1 cellular context compared by ENCODE assay signal in the genomic region with DNA sequence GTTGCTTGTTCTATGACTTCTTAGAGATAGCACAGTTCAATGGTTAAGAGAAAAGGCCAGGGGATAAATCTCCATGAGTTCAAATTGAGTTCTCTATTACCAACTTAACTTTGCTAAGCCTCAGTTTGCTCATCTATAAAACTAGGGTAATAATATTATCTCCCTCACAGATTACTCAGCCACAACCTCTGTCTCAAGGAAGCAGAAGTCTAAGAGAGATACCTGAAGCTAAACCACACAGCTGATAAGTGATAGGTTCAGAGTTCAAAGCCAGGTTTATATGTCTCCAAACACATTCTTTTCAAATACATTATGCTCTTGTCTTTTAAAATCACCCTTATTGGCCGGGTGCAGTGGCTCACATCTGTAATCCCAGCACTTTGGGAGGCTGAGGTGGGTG.
A peak's percentile ranks its signal among the peaks of the same experiment; 100 is the strongest.
TF ChIP-seq lines count a peak whose summit lies in the region.

No MANE protein-coding gene starts in this region.

TF ChIP-seq in K562, 482 proteins besides CTCF, POLR2A, EP300 and RAD21 (continued from another document):
- TF ChIP-seq, protein P1, sequence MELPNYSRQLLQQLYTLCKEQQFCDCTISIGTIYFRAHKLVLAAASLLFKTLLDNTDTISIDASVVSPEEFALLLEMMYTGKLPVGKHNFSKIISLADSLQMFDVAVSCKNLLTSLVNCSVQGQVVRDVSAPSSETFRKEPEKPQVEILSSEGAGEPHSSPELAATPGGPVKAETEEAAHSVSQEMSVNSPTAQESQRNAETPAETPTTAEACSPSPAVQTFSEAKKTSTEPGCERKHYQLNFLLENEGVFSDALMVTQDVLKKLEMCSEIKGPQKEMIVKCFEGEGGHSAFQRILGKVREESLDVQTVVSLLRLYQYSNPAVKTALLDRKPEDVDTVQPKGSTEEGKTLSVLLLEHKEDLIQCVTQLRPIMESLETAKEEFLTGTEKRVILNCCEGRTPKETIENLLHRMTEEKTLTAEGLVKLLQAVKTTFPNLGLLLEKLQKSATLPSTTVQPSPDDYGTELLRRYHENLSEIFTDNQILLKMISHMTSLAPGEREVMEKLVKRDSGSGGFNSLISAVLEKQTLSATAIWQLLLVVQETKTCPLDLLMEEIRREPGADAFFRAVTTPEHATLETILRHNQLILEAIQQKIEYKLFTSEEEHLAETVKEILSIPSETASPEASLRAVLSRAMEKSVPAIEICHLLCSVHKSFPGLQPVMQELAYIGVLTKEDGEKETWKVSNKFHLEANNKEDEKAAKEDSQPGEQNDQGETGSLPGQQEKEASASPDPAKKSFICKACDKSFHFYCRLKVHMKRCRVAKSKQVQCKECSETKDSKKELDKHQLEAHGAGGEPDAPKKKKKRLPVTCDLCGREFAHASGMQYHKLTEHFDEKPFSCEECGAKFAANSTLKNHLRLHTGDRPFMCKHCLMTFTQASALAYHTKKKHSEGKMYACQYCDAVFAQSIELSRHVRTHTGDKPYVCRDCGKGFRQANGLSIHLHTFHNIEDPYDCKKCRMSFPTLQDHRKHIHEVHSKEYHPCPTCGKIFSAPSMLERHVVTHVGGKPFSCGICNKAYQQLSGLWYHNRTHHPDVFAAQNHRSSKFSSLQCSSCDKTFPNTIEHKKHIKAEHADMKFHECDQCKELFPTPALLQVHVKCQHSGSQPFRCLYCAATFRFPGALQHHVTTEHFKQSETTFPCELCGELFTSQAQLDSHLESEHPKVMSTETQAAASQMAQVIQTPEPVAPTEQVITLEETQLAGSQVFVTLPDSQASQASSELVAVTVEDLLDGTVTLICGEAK (IDR thresholded peaks at IDR 0.05): no peak
- TF ChIP-seq, protein P1 (CRISPR knock-in tag; IDR thresholded peaks at IDR 0.05): no peak
- TF ChIP-seq, protein P2, sequence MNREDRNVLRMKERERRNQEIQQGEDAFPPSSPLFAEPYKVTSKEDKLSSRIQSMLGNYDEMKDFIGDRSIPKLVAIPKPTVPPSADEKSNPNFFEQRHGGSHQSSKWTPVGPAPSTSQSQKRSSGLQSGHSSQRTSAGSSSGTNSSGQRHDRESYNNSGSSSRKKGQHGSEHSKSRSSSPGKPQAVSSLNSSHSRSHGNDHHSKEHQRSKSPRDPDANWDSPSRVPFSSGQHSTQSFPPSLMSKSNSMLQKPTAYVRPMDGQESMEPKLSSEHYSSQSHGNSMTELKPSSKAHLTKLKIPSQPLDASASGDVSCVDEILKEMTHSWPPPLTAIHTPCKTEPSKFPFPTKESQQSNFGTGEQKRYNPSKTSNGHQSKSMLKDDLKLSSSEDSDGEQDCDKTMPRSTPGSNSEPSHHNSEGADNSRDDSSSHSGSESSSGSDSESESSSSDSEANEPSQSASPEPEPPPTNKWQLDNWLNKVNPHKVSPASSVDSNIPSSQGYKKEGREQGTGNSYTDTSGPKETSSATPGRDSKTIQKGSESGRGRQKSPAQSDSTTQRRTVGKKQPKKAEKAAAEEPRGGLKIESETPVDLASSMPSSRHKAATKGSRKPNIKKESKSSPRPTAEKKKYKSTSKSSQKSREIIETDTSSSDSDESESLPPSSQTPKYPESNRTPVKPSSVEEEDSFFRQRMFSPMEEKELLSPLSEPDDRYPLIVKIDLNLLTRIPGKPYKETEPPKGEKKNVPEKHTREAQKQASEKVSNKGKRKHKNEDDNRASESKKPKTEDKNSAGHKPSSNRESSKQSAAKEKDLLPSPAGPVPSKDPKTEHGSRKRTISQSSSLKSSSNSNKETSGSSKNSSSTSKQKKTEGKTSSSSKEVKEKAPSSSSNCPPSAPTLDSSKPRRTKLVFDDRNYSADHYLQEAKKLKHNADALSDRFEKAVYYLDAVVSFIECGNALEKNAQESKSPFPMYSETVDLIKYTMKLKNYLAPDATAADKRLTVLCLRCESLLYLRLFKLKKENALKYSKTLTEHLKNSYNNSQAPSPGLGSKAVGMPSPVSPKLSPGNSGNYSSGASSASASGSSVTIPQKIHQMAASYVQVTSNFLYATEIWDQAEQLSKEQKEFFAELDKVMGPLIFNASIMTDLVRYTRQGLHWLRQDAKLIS (CRISPR knock-in tag; IDR thresholded peaks at IDR 0.05): no peak
- TF ChIP-seq CBFA2T2 (conservative IDR thresholded peaks at IDR 0.05) (no peak), TOE1 (IDR thresholded peaks at IDR 0.05; ENCODE audit: borderline replicate concordance) (no peak), TOE1 (CRISPR knock-in tag; IDR thresholded peaks at IDR 0.05; ENCODE audit: borderline replicate concordance, low read depth) (no peak), BCL6 (CRISPR knock-in tag; IDR thresholded peaks at IDR 0.05) (no peak), MAFF (IDR thresholded peaks at IDR 0.05; ENCODE audit: low read length) (no peak), ZNF431 (CRISPR knock-in tag; IDR thresholded peaks at IDR 0.05) (no peak), EGR1 (conservative IDR thresholded peaks at IDR 0.05) (no peak), TEAD4 (IDR thresholded peaks at IDR 0.05; ENCODE audit: low read length) (peak; percentile 34; the same call in 1 of the 2 replicates), TEAD4 (CRISPR knock-in tag; IDR thresholded peaks at IDR 0.05; ENCODE audit: borderline replicate concordance) (no peak), DIDO1 (tag; IDR thresholded peaks at IDR 0.05; ENCODE audit: low read depth) (no peak), ZFP1 (CRISPR knock-in tag; IDR thresholded peaks at IDR 0.05) (no peak), TAL1 (IDR thresholded peaks at IDR 0.05) (0 out of 2 replicates have a peak, but pooled peaks have one; percentile 31), PCBP1 (IDR thresholded peaks at IDR 0.05; ENCODE audit: low read depth, low read length, poor library complexity, severe bottlenecking) (no peak), ZSCAN32 (CRISPR knock-in tag; IDR thresholded peaks at IDR 0.05) (no peak), DACH1 (IDR thresholded peaks at IDR 0.05; ENCODE audit: partially characterized antibody) (no peak), TCF3 (CRISPR knock-in tag; IDR thresholded peaks at IDR 0.05) (peak; percentile 58), CXXC5 (CRISPR knock-in tag; IDR thresholded peaks at IDR 0.05) (no peak), JUNB (CRISPR knock-in tag; conservative IDR thresholded peaks at IDR 0.05) (no peak), ARID1B (IDR thresholded peaks at IDR 0.05) (peak; percentile 24; the same call in 1 of the 2 replicates), HNRNPL (IDR thresholded peaks at IDR 0.05; ENCODE audit: low read depth, low read length) (no peak), CBX2 (IDR thresholded peaks at IDR 0.05; ENCODE audit: insufficient read depth, low read length, poor library complexity, severe bottlenecking) (no peak), MEF2D (tag; conservative IDR thresholded peaks at IDR 0.05; ENCODE audit: low read depth) (no peak), ZNF274 (IDR thresholded peaks at IDR 0.05; ENCODE audit: borderline replicate concordance, low read depth, low read length) (no peak), SP1 (CRISPR knock-in tag; IDR thresholded peaks at IDR 0.05) (no peak)
- TF ChIP-seq, protein P3, sequence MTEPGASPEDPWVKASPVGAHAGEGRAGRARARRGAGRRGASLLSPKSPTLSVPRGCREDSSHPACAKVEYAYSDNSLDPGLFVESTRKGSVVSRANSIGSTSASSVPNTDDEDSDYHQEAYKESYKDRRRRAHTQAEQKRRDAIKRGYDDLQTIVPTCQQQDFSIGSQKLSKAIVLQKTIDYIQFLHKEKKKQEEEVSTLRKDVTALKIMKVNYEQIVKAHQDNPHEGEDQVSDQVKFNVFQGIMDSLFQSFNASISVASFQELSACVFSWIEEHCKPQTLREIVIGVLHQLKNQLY (CRISPR knock-in tag; conservative IDR thresholded peaks at IDR 0.05): no peak
- TF ChIP-seq, protein P4, sequence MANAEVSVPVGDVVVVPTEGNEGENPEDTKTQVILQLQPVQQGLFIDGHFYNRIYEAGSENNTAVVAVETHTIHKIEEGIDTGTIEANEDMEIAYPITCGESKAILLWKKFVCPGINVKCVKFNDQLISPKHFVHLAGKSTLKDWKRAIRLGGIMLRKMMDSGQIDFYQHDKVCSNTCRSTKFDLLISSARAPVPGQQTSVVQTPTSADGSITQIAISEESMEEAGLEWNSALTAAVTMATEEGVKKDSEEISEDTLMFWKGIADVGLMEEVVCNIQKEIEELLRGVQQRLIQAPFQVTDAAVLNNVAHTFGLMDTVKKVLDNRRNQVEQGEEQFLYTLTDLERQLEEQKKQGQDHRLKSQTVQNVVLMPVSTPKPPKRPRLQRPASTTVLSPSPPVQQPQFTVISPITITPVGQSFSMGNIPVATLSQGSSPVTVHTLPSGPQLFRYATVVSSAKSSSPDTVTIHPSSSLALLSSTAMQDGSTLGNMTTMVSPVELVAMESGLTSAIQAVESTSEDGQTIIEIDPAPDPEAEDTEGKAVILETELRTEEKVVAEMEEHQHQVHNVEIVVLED (CRISPR knock-in tag; IDR thresholded peaks at IDR 0.05): no peak
- TF ChIP-seq, protein P5, sequence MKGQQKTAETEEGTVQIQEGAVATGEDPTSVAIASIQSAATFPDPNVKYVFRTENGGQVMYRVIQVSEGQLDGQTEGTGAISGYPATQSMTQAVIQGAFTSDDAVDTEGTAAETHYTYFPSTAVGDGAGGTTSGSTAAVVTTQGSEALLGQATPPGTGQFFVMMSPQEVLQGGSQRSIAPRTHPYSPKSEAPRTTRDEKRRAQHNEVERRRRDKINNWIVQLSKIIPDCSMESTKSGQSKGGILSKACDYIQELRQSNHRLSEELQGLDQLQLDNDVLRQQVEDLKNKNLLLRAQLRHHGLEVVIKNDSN (CRISPR knock-in tag; IDR thresholded peaks at IDR 0.05): no peak
- TF ChIP-seq, protein P6, sequence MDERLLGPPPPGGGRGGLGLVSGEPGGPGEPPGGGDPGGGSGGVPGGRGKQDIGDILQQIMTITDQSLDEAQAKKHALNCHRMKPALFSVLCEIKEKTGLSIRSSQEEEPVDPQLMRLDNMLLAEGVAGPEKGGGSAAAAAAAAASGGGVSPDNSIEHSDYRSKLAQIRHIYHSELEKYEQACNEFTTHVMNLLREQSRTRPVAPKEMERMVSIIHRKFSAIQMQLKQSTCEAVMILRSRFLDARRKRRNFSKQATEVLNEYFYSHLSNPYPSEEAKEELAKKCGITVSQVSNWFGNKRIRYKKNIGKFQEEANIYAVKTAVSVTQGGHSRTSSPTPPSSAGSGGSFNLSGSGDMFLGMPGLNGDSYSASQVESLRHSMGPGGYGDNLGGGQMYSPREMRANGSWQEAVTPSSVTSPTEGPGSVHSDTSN (CRISPR knock-in tag; IDR thresholded peaks at IDR 0.05; ENCODE audit: low read depth): no peak
- TF ChIP-seq, protein P6 (tag; conservative IDR thresholded peaks at IDR 0.05; ENCODE audit: low read depth): no peak
- TF ChIP-seq, protein P7, sequence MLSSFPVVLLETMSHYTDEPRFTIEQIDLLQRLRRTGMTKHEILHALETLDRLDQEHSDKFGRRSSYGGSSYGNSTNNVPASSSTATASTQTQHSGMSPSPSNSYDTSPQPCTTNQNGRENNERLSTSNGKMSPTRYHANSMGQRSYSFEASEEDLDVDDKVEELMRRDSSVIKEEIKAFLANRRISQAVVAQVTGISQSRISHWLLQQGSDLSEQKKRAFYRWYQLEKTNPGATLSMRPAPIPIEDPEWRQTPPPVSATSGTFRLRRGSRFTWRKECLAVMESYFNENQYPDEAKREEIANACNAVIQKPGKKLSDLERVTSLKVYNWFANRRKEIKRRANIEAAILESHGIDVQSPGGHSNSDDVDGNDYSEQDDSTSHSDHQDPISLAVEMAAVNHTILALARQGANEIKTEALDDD (IDR thresholded peaks at IDR 0.05): no peak
- TF ChIP-seq, protein P8, sequence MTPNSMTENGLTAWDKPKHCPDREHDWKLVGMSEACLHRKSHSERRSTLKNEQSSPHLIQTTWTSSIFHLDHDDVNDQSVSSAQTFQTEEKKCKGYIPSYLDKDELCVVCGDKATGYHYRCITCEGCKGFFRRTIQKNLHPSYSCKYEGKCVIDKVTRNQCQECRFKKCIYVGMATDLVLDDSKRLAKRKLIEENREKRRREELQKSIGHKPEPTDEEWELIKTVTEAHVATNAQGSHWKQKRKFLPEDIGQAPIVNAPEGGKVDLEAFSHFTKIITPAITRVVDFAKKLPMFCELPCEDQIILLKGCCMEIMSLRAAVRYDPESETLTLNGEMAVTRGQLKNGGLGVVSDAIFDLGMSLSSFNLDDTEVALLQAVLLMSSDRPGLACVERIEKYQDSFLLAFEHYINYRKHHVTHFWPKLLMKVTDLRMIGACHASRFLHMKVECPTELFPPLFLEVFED (CRISPR knock-in tag; conservative IDR thresholded peaks at IDR 0.05): no peak
- TF ChIP-seq, protein P9, sequence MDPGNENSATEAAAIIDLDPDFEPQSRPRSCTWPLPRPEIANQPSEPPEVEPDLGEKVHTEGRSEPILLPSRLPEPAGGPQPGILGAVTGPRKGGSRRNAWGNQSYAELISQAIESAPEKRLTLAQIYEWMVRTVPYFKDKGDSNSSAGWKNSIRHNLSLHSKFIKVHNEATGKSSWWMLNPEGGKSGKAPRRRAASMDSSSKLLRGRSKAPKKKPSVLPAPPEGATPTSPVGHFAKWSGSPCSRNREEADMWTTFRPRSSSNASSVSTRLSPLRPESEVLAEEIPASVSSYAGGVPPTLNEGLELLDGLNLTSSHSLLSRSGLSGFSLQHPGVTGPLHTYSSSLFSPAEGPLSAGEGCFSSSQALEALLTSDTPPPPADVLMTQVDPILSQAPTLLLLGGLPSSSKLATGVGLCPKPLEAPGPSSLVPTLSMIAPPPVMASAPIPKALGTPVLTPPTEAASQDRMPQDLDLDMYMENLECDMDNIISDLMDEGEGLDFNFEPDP (CRISPR knock-in tag; IDR thresholded peaks at IDR 0.05): no peak
